10 cellular contexts compared by ENCODE assay signal in the genomic region with DNA sequence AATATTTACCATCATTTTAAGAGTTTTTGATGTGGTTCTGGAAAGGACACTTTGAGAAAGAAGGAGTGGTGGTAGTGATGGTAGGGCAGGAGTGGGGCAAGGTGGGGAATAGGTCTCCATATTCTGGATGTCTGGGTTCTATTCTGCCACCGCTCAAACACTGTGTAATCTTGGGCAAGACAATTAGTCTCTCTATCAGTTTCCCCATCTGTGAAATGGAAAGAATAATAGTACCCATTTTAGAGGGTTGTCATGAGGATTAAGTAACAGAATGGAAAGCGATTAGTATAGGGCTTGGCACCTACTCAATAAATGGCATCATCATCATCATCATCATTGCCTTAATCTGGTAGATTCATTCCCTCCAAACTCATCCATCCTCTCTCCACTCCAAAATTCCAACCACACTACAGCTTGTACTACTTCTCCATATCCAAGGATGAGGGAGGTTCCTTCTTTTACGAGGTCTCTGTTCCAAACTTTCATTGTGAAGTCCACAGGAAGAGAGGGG. TPM values are rescaled to one million over a fixed set of nuclear protein-coding genes. Genes with fewer than 3 reads are reported as not detected.
A peak's percentile ranks its signal among the peaks of the same experiment; 100 is the strongest.
DNase-seq lines count a peak whose midpoint lies in the region; ATAC-seq and TF ChIP-seq lines count a peak whose summit lies in the region.
"Had no signal": no experiment of that assay in that cellular context is flagged by ENCODE, and none has a peak within 500 bp of the region (broad histone marks: within the 10 kb centered on the region; RNA-seq: fewer than 3 reads in every experiment).

No MANE protein-coding gene starts in this region.

- CTCF ChIA-PET in activated CD4-positive, alpha-beta T cell treated with anti-CD3 and anti-CD28 coated beads for 36 hours (lab: Charles Lee) = interaction anchor here (0.6 to 7.9 kb wide), 19 partner anchors 10 to 273 kb away, joined by 3 to 78 read pairs (median 3); a partner anchor contains a TSS

- H3K36me3 Mint-ChIP-seq in activated CD4-positive, alpha-beta T cell treated with anti-CD3 and anti-CD28 coated beads for 36 hours (ENCODE audit: low read depth) = no peaks in the 10 kb centered on the region
- peaks cover 2% of the 10 kb centered on the region for H3K36me3 Mint-ChIP-seq in T-helper 17 cell (ENCODE audit: low read depth)

- ATAC-seq in activated CD4-positive, alpha-beta T cell treated with anti-CD3 and anti-CD28 coated beads for 36 hours = no peak
- ATAC-seq in T-helper 17 cell (no peak), HG03342 (IDR thresholded peaks at IDR 0.05; ENCODE audit: unreplicated experiment) (no peak), GM18498 (IDR thresholded peaks at IDR 0.05; ENCODE audit: unreplicated experiment) (no peak)

- H3K27ac Mint-ChIP-seq in activated CD4-positive, alpha-beta T cell treated with anti-CD3 and anti-CD28 coated beads for 36 hours = peak overlapping the region; percentile 79
- peak overlapping the region; percentile 90 for H3K27ac Mint-ChIP-seq in T-helper 17 cell

- 64% methylated on average over 3 of the region's 3 CpGs for WGBS in hepatocyte (ENCODE audit: low lambda C conversion rate, missing lambda C conversion rate)

- no peak overlapping the region for H3K4me3 ChIP-seq in hepatocyte
- H3K4me3 ChIP-seq in skeletal muscle tissue (ENCODE audit: low read length in 3 of 3) = no peak overlapping the region

- peak overlapping the region; percentile 79 for H3K4me3 Mint-ChIP-seq in activated CD4-positive, alpha-beta T cell treated with anti-CD3 and anti-CD28 coated beads for 36 hours
- peak overlapping the region; percentile 92 for H3K4me3 Mint-ChIP-seq in T-helper 17 cell

- peaks cover 10% of the 10 kb centered on the region for H3K4me1 ChIP-seq in hepatocyte (ENCODE audit: insufficient read depth)
- peaks cover 42 to 64% (median 52%) of the 10 kb centered on the region in 3 donors for H3K4me1 ChIP-seq in skeletal muscle tissue (ENCODE audit: control insufficient read depth in 3 of 3, insufficient read depth in 3 of 3, low read length in 3 of 3)

- POLR2A ChIA-PET in activated CD4-positive, alpha-beta T cell treated with anti-CD3 and anti-CD28 coated beads for 36 hours (lab: Charles Lee) = interaction anchor here (1.2 kb wide), 1 partner anchor 82 kb away, joined by 4 read pairs; a partner anchor contains a TSS

- peak overlapping the region; percentile 97 for H2AFZ ChIP-seq in hepatocyte

- H3K79me2 ChIP-seq in hepatocyte = peaks cover 18% of the 10 kb centered on the region

- H3K36me3 ChIP-seq in hepatocyte (replicated peaks; ENCODE audit: insufficient read depth, low read depth) (no peaks in the 10 kb centered on the region), skeletal muscle tissue (ENCODE audit: control insufficient read depth in 3 of 3, insufficient read depth in 3 of 3, low read length in 3 of 3) (peaks cover 0 to 2% (median 0%) of the 10 kb centered on the region in 3 donors)
- H3K36me3 ChIP-seq: gastroesophageal sphincter, tibial nerve had no signal

- no peak for TF ChIP-seq CTCF in hepatocyte (IDR thresholded peaks at IDR 0.05; ENCODE audit: poor library complexity)

- DNase-seq in activated CD4-positive, alpha-beta T cell treated with anti-CD3 and anti-CD28 coated beads for 36 hours = no peak
- no peak for DNase-seq in activated CD4-positive, alpha-beta T cell treated with anti-CD3 and anti-CD28 coated beads, Interleukin-2, amount 50 U/mL, for 48 hours
- no peak for DNase-seq in T-helper 17 cell
- DNase-seq in hepatocyte (ENCODE audit: low spot score) = no peak
- DNase-seq in HuH-7.5 (ENCODE audit: low spot score) = no peak

- H3K9me2 ChIP-seq in hepatocyte (replicated peaks; ENCODE audit: insufficient read depth) = no peaks in the 10 kb centered on the region

- intact Hi-C loops in activated CD4-positive, alpha-beta T cell treated with anti-CD3 and anti-CD28 coated beads for 36 hours (cut with DNase I, micrococcal nuclease) = loop anchor here (1.0 to 10.0 kb wide), 5 partner anchors 39 to 871 kb away; a partner anchor contains a TSS

- peaks cover 56% of the 10 kb centered on the region for H3K4me1 Mint-ChIP-seq in activated CD4-positive, alpha-beta T cell treated with anti-CD3 and anti-CD28 coated beads for 36 hours
- peaks cover 58% of the 10 kb centered on the region for H3K4me1 Mint-ChIP-seq in T-helper 17 cell

- H3K27me3 Mint-ChIP-seq in activated CD4-positive, alpha-beta T cell treated with anti-CD3 and anti-CD28 coated beads for 36 hours = no peaks in the 10 kb centered on the region
- no peaks in the 10 kb centered on the region for H3K27me3 Mint-ChIP-seq in T-helper 17 cell

- H3K9me3 ChIP-seq in T-helper 17 cell (ENCODE audit: control insufficient read depth, low read length, poor library complexity, severe bottlenecking) = no peaks in the 10 kb centered on the region
- no peaks in the 10 kb centered on the region for H3K9me3 ChIP-seq in hepatocyte (ENCODE audit: low read depth)
- no peaks in the 10 kb centered on the region for H3K9me3 ChIP-seq in skeletal muscle tissue (ENCODE audit: control insufficient read depth in 3 of 3, low read length in 3 of 3)
- H3K9me3 ChIP-seq: gastroesophageal sphincter, tibial nerve had no signal

- no peaks in the 10 kb centered on the region for H4K20me1 ChIP-seq in hepatocyte (ENCODE audit: insufficient read depth, poor library complexity, severe bottlenecking)

- no peaks in the 10 kb centered on the region for H3K27me3 ChIP-seq in hepatocyte
- H3K27me3 ChIP-seq in skeletal muscle tissue (ENCODE audit: control insufficient read depth in 3 of 3, insufficient read depth in 3 of 3, low read length in 3 of 3) = no peaks in the 10 kb centered on the region
- H3K27me3 ChIP-seq: gastroesophageal sphincter, tibial nerve had no signal

- H3K4me2 ChIP-seq in hepatocyte = no peak overlapping the region

- no peak overlapping the region for H3K27ac ChIP-seq in hepatocyte
- peak overlapping the region; percentile 34 for H3K27ac ChIP-seq in skeletal muscle tissue (ENCODE audit: low read depth, low read length)

- H3K9ac ChIP-seq in skeletal muscle tissue (ENCODE audit: low read depth in 1 of 3, low read length in 3 of 3) = peak overlapping the region in 1 of 3 donors; percentile 90

- H3K9me3 Mint-ChIP-seq in activated CD4-positive, alpha-beta T cell treated with anti-CD3 and anti-CD28 coated beads for 36 hours (ENCODE audit: low read depth) = no peaks in the 10 kb centered on the region

RNA-seq across cellular contexts. Expression of a gene that starts 1.0 kb away (rescaled TPM):
- total RNA-seq in activated CD4-positive, alpha-beta T cell treated with anti-CD3 and anti-CD28 coated beads for 36 hours = 10 to 100 TPM; 12.7 to 15.0 TPM
- 10 to 100 TPM; 15.0 to 20.2 TPM for total RNA-seq in T-helper 17 cell
- 4.9 and 9.8 TPM in 2 replicates for total RNA-seq in hepatocyte
- 18.2 and 23.9 TPM in 2 replicates for polyA plus RNA-seq in hepatocyte
- total RNA-seq in skeletal muscle tissue = 2.6 TPM

RNA-seq across cellular contexts. Expression of a gene that starts 2.8 kb away (rescaled TPM):
- 10 to 100 TPM; 29.9 to 35.1 TPM for total RNA-seq in activated CD4-positive, alpha-beta T cell treated with anti-CD3 and anti-CD28 coated beads for 36 hours
- total RNA-seq in T-helper 17 cell (10 to 100 TPM; 15.0 to 15.6 TPM), hepatocyte (59.5 and 91.9 TPM in 2 replicates), skeletal muscle tissue (71.0 TPM)
- 52.0 and 56.2 TPM in 2 replicates for polyA plus RNA-seq in hepatocyte

RNA-seq across cellular contexts. Expression of a gene that starts 48.2 kb away (rescaled TPM):
- 10 to 100 TPM; 20.3 to 31.1 TPM for total RNA-seq in activated CD4-positive, alpha-beta T cell treated with anti-CD3 and anti-CD28 coated beads for 36 hours
- 10 to 100 TPM; 26.3 to 30.7 TPM for total RNA-seq in T-helper 17 cell
- total RNA-seq in hepatocyte = 11.1 and 11.6 TPM in 2 replicates
- 22.6 and 23.5 TPM in 2 replicates for polyA plus RNA-seq in hepatocyte
- 14.6 TPM for total RNA-seq in skeletal muscle tissue
